8 cellular contexts compared by ENCODE assay signal in genomic region chr2:31886700-31887099, GRCh38.
A peak's percentile ranks its signal among the peaks of the same experiment; 100 is the strongest.
DNase-seq lines count a peak whose midpoint lies in the region; FAIRE-seq and TF ChIP-seq lines count a peak whose summit lies in the region.

No MANE protein-coding gene starts in this region.

- no peak overlapping the region for H3K9ac ChIP-seq in iPS-18a (ENCODE audit: low read length)

- no peak overlapping the region for H3K4me3 ChIP-seq in BE2C (ENCODE audit: low read depth, low read length)
- peak overlapping the region; percentile 15 for H3K4me3 ChIP-seq in iPS-18a (ENCODE audit: low read length)

- H3K36me3 ChIP-seq in BE2C (peaks cover 3% of the 10 kb centered on the region; the same call in 1 of the 2 replicates), iPS-18a (ENCODE audit: control insufficient read depth, low read depth, low read length) (no peaks in the 10 kb centered on the region)

- H3K27ac ChIP-seq in iPS-18a (ENCODE audit: low read length) = no peak overlapping the region

- FAIRE-seq in GM19239 (lab: Jason Lieb, UNC) = peak; percentile 47
- FAIRE-seq in RCC 7860 (lab: Jason Lieb, UNC) = no peak

- H3K27me3 ChIP-seq in BE2C (no peaks in the 10 kb centered on the region), iPS-18a (ENCODE audit: control insufficient read depth, insufficient read depth, low read length) (no peaks in the 10 kb centered on the region)

- H3K9me3 ChIP-seq in BE2C (no peaks in the 10 kb centered on the region), iPS-18a (ENCODE audit: control insufficient read depth, low read depth, low read length) (no peaks in the 10 kb centered on the region)

- TF ChIP-seq CTCF in BE2C (IDR thresholded peaks at IDR 0.05; ENCODE audit: low read depth, low read length) = peak; percentile 58

- no peak for DNase-seq in BE2C
- no peak for DNase-seq in GM19239 (ENCODE audit: insufficient read length, low spot score)
- DNase-seq in RPMI8226 = peak; percentile 25
- DNase-seq in dedifferentiated amniotic fluid mesenchymal stem cell (ENCODE audit: extremely low spot score) = no peak
- DNase-seq in RCC 7860 (ENCODE audit: low spot score) = no peak
- DNase-seq in NK-92 (lab: John Stamatoyannopoulos, UW; ENCODE audit: unreplicated experiment) = no peak
- no peak for DNase-seq in NCI-H510A treated with DMSO at 0.1 percent for 48 hours (lab: John Stamatoyannopoulos, UW)

- no peaks in the 10 kb centered on the region for H3K4me1 ChIP-seq in BE2C
- H3K4me1 ChIP-seq in iPS-18a (ENCODE audit: control insufficient read depth, low read depth, low read length) = peaks cover 22% of the 10 kb centered on the region
